In genomic region chr17:2398655-2399571, GRCh38 we compare ENCODE assay signal across 8 cellular contexts. TPM values are rescaled to one million over a fixed set of nuclear protein-coding genes. Genes with fewer than 3 reads are reported as not detected.
A peak's percentile ranks its signal among the peaks of the same experiment; 100 is the strongest.
DNase-seq lines count a peak whose midpoint lies in the region; ATAC-seq and TF ChIP-seq lines count a peak whose summit lies in the region.

No MANE protein-coding gene starts in this region.

- no peak for TF ChIP-seq CTCF in osteocyte (IDR thresholded peaks at IDR 0.05)

- H3K4me1 ChIP-seq in SJSA1 (replicated peaks): peaks cover 46% of the 10 kb centered on the region

- no peaks in the 10 kb centered on the region for H3K9me3 Mint-ChIP-seq in osteocyte (ENCODE audit: unreplicated experiment)

- H3K27me3 ChIP-seq in SJSA1 (replicated peaks): no peaks in the 10 kb centered on the region

- H3K9me3 ChIP-seq in SJSA1 (replicated peaks): no peaks in the 10 kb centered on the region

- peak overlapping the region; percentile 91 for H3K27ac ChIP-seq in SJSA1

- H3K4me3 ChIP-seq in SJSA1: peak overlapping the region; percentile 52

- no peak for ATAC-seq in GM18505 (IDR thresholded peaks at IDR 0.05; ENCODE audit: unreplicated experiment)

- peak overlapping the region; percentile 98 for H3K27ac Mint-ChIP-seq in osteocyte (ENCODE audit: unreplicated experiment)

- no peaks in the 10 kb centered on the region for H3K36me3 Mint-ChIP-seq in osteocyte (ENCODE audit: unreplicated experiment)

- H3K36me3 ChIP-seq in SJSA1: no peaks in the 10 kb centered on the region; the same call in 1 of the 2 replicates

- DNase-seq in AG20443 (ENCODE audit: low spot score): peak; percentile 56
- peak; percentile 65 for DNase-seq in HT1080 (ENCODE audit: low read depth)
- peak; percentile 79 to 83 for DNase-seq in SJSA1 (ENCODE audit: low read depth in 1 of 2, low spot score in 2 of 2)
- peak; percentile 67 for DNase-seq in activated naive CD4-positive, alpha-beta T cell treated with anti-CD3 and anti-CD28 coated beads, Interleukin-2, amount 50 U/mL, for 16 hours
- DNase-seq in globus pallidus (ENCODE audit: low spot score): peak; percentile 57
- no peak for DNase-seq in osteocyte (ENCODE audit: extremely low spot score, unreplicated experiment)
- DNase-seq in NCI-H446 treated with DMSO at 0.1 percent for 48 hours (lab: John Stamatoyannopoulos, UW): no peak

- H3K4me1 Mint-ChIP-seq in osteocyte (ENCODE audit: unreplicated experiment): peaks cover 61% of the 10 kb centered on the region

- peak overlapping the region; percentile 98 for H3K4me3 Mint-ChIP-seq in osteocyte (ENCODE audit: unreplicated experiment)

- no peaks in the 10 kb centered on the region for H3K27me3 Mint-ChIP-seq in osteocyte (ENCODE audit: unreplicated experiment)

- no peak for TF ChIP-seq POLR2A in GM18505 (IDR thresholded peaks at IDR 0.05; ENCODE audit: borderline replicate concordance, extremely low read depth, insufficient read depth, insufficient read length)

RNA-seq across cellular contexts. Expression of gene MNT, which starts 1.9 kb away (rescaled TPM):
- 4.3 and 8.2 TPM in 2 replicates for total RNA-seq in HT1080 (2014; rRNA removed; shearing (Covaris generic))
- polyA plus RNA-seq in HT1080 (2015; cell fraction: cytosol; rRNA removed): 11.1 and 12.6 TPM in 2 replicates
- 24.1 and 29.1 TPM in 2 replicates for polyA plus RNA-seq in HT1080 (2015; cell fraction: nucleus; rRNA removed)
- total RNA-seq in SJSA1 (2014; rRNA removed; shearing (Covaris generic)): 3.0 and 3.5 TPM in 2 replicates
- total RNA-seq in osteocyte: 30.4 and 35.6 TPM in 2 replicates

Comparison
In these comparisons a context has a peak if more than half of its experiments do, and no peak if none do; other contexts are left out.
1. DNase-seq: peak in AG20443 (single experiment), HT1080 (single experiment), SJSA1 (2 of 2), activated naive CD4-positive, alpha-beta T cell treated with anti-CD3 and anti-CD28 coated beads, Interleukin-2, amount 50 U/mL, for 16 hours (single experiment) and globus pallidus (single experiment); none in osteocyte (single experiment) and NCI-H446 treated with DMSO at 0.1 percent for 48 hours (single experiment).